In the genomic region with DNA sequence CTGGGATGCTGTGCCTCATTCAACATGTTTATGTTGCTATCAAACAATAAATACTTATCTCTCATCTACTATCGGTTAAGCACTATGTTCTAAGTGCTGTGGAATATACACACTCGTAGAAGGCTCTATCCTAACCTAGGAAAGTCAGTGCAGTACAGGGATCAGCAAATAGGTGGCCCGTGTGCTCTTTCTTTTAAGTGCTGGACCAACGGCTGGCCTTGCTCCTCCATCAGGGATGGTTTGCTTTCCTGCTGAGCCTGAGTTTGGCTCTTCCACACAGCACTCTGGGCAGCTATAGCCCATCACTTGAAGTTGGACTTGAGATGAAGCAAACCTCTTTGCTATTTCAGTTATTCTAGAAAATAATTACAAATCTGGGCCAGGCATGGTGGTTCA, we compare ENCODE assay signal across 14 cellular contexts.
DNase-seq lines count a peak whose midpoint lies in the region; FAIRE-seq and TF ChIP-seq lines count a peak whose summit lies in the region.
"Had no signal": no experiment of that assay in that cellular context is flagged by ENCODE, and none has a peak within 500 bp of the region (broad histone marks: within the 10 kb centered on the region; RNA-seq: fewer than 3 reads in every experiment).

No MANE protein-coding gene starts in this region.

- H3K4me1 ChIP-seq in thyroid gland (no peaks in the 10 kb centered on the region), small intestine (ENCODE audit: control insufficient read depth in 2 of 2, insufficient read depth in 1 of 2, low read depth in 1 of 2, low read length in 1 of 2) (no peaks in the 10 kb centered on the region), kidney (ENCODE audit: control insufficient read depth in 1 of 2, insufficient read depth in 1 of 2, low read depth in 1 of 2, low read length in 2 of 2) (no peaks in the 10 kb centered on the region)

- H3K27me3 ChIP-seq in thyroid gland (no peaks in the 10 kb centered on the region), small intestine (ENCODE audit: control insufficient read depth in 2 of 2, insufficient read depth in 2 of 2, low read length in 2 of 2) (no peaks in the 10 kb centered on the region)

- FAIRE-seq in small intestine (lab: Jason Lieb, UNC) (no peak), kidney (lab: Jason Lieb, UNC) (no peak)
- FAIRE-seq: islet of Langerhans had no signal

- WGBS in thyroid gland, 2 donors: 45 to 72% methylated on average over 4 of the region's 4 CpGs
- WGBS in small intestine, 3 donors: 22 to 51% (median 38%) methylated on average over 4 of the region's 4 CpGs

- TF ChIP-seq POLR2A in thyroid gland (IDR thresholded peaks at IDR 0.05): no peak

- no peak overlapping the region for H3K9ac ChIP-seq in kidney (ENCODE audit: low read length in 2 of 2)

- H3K36me3 ChIP-seq in thyroid gland (no peaks in the 10 kb centered on the region), small intestine (ENCODE audit: control insufficient read depth in 2 of 2, insufficient read depth in 2 of 2, low read length in 2 of 2) (no peaks in the 10 kb centered on the region), kidney (ENCODE audit: control insufficient read depth in 1 of 2, insufficient read depth in 2 of 2, low read length in 2 of 2) (no peaks in the 10 kb centered on the region)

- no peak overlapping the region for H3K4me3 Mint-ChIP-seq in progenitor cell of endocrine pancreas (ENCODE audit: low read depth)
- H3K4me3 Mint-ChIP-seq: dendritic cell treated with granulocyte-macrophage colony-stimulating factor and Interleukin-4, amounts not matched to agents 40 ng/mL and 50 ng/mL, for 4 days; T-helper 1 cell treated with Interleukin-12 subunit alpha and Interleukin-12 subunit beta and Interleukin-4 antibody, amounts not matched to agents 30 μg/mL and 1 μg/mL, for 36 hours had no signal

- H3K4me1 Mint-ChIP-seq in progenitor cell of endocrine pancreas (ENCODE audit: low read depth): no peaks in the 10 kb centered on the region

- H3K36me3 Mint-ChIP-seq in progenitor cell of endocrine pancreas (ENCODE audit: insufficient read depth): no peaks in the 10 kb centered on the region

- DNase-seq in NCI-H1092 treated with DMSO at 0.1 percent for 48 hours (lab: John Stamatoyannopoulos, UW) (peak; percentile 0), NCI-H1092 (lab: John Stamatoyannopoulos, UW) (no peak), NCI-H446 treated with DMSO at 0.1 percent for 48 hours (lab: John Stamatoyannopoulos, UW) (peak; percentile 49), fibroblast of the aortic adventitia (ENCODE audit: low read depth) (peak; percentile 1), progenitor cell of endocrine pancreas (ENCODE audit: low spot score, unreplicated experiment) (no peak), thyroid gland (no peak), small intestine (no peak), kidney (no peak)
- DNase-seq: activated T-cell treated with anti-CD3 and anti-CD28 coated beads for 4 hours, NCI-H226 had no signal

- peak; percentile 3 for TF ChIP-seq CTCF in fibroblast of the aortic adventitia (IDR thresholded peaks at IDR 0.05; ENCODE audit: insufficient read depth, low read length)
- TF ChIP-seq CTCF in progenitor cell of endocrine pancreas (IDR thresholded peaks at IDR 0.05; ENCODE audit: unreplicated experiment): peak; percentile 41
- no peak for TF ChIP-seq CTCF in thyroid gland (IDR thresholded peaks at IDR 0.05)
- TF ChIP-seq CTCF in kidney (IDR thresholded peaks at IDR 0.05; ENCODE audit: borderline replicate concordance, extremely low read depth, insufficient read depth): no peak

- H3K4me3 ChIP-seq in fibroblast of the aortic adventitia (ENCODE audit: low read depth, low read length): no peak overlapping the region
- H3K4me3 ChIP-seq in thyroid gland (replicated peaks in 1 of 3): no peak overlapping the region
- no peak overlapping the region for H3K4me3 ChIP-seq in small intestine (ENCODE audit: low read depth in 1 of 2, low read length in 2 of 2)
- no peak overlapping the region for H3K4me3 ChIP-seq in kidney (ENCODE audit: low read length in 2 of 2)
- H3K4me3 ChIP-seq: skin epidermis had no signal

- no peaks in the 10 kb centered on the region for H3K9me3 Mint-ChIP-seq in progenitor cell of endocrine pancreas (ENCODE audit: low read depth)
- H3K9me3 Mint-ChIP-seq: dendritic cell treated with granulocyte-macrophage colony-stimulating factor and Interleukin-4, amounts not matched to agents 40 ng/mL and 50 ng/mL, for 4 days; T-helper 1 cell treated with Interleukin-12 subunit alpha and Interleukin-12 subunit beta and Interleukin-4 antibody, amounts not matched to agents 30 μg/mL and 1 μg/mL, for 36 hours had no signal

- no peaks in the 10 kb centered on the region for H3K9me3 ChIP-seq in thyroid gland
- H3K9me3 ChIP-seq in small intestine (ENCODE audit: control insufficient read depth, low read depth): no peaks in the 10 kb centered on the region
- no peaks in the 10 kb centered on the region for H3K9me3 ChIP-seq in kidney (ENCODE audit: control insufficient read depth in 1 of 2, low read length in 2 of 2)

- intact Hi-C loops in thyroid gland (cut with DNase I) (no loop called here), kidney (cut with DNase I) (no loop called here)

- no peak overlapping the region for H3K27ac Mint-ChIP-seq in progenitor cell of endocrine pancreas
- H3K27ac Mint-ChIP-seq: dendritic cell treated with granulocyte-macrophage colony-stimulating factor and Interleukin-4, amounts not matched to agents 40 ng/mL and 50 ng/mL, for 4 days; T-helper 1 cell treated with Interleukin-12 subunit alpha and Interleukin-12 subunit beta and Interleukin-4 antibody, amounts not matched to agents 30 μg/mL and 1 μg/mL, for 36 hours had no signal

- no peak overlapping the region for H3K27ac ChIP-seq in thyroid gland
- no peak overlapping the region for H3K27ac ChIP-seq in small intestine (ENCODE audit: low read depth in 1 of 2, low read length in 1 of 2)
- no peak overlapping the region for H3K27ac ChIP-seq in kidney (ENCODE audit: low read depth in 2 of 2, low read length in 2 of 2)
- H3K27ac ChIP-seq: skin epidermis had no signal

- peaks cover 9% of the 10 kb centered on the region for H3K27me3 Mint-ChIP-seq in progenitor cell of endocrine pancreas

Comparison
In these comparisons a context has a peak if more than half of its experiments do, and no peak if none do; other contexts are left out.
1. DNase-seq: peak in NCI-H1092 treated with DMSO at 0.1 percent for 48 hours (single experiment), NCI-H446 treated with DMSO at 0.1 percent for 48 hours (single experiment) and fibroblast of the aortic adventitia (single experiment); none in NCI-H1092 (single experiment), progenitor cell of endocrine pancreas (single experiment), thyroid gland (0 of 2), small intestine (single experiment) and kidney (single experiment).
2. CTCF ChIP-seq: peak in fibroblast of the aortic adventitia (single experiment) and progenitor cell of endocrine pancreas (single experiment); none in thyroid gland (0 of 6) and kidney (single experiment).